In the genomic region with DNA sequence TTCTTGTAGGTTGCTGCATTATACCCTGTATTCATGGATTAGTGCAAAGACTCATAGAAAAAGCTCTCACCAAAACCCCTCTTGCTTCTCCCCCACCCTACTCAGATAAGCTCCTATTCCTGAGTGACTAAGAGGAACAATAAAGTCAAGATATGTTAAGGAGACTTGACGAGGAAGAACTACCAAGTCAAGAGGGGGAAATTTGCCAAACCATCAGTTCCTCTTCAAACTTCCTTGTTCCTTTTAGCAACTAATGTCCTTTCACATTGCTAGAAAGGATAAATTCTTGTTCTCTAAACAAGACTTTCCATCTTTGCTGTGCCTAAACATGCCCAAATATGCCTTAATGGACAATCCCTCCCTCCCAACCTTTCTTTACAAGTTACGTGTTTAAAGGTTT, we compare ENCODE assay signal across 21 cellular contexts. TPM values are rescaled to one million over a fixed set of nuclear protein-coding genes. Genes with fewer than 3 reads are reported as not detected.
DNase-seq lines count a peak whose midpoint lies in the region; ATAC-seq, FAIRE-seq and TF ChIP-seq lines count a peak whose summit lies in the region.
"Had no signal": no experiment of that assay in that cellular context is flagged by ENCODE, and none has a peak within 500 bp of the region (broad histone marks: within the 10 kb centered on the region; RNA-seq: fewer than 3 reads in every experiment).

No MANE protein-coding gene starts in this region.

- DNase-seq in SIG-M5 treated with dmso at 0.1 percent for 504 hours (lab: John Stamatoyannopoulos, UW; ENCODE audit: unreplicated experiment) = peak; percentile 37
- DNase-seq in SIG-M5 (lab: John Stamatoyannopoulos, UW) = no peak
- DNase-seq in OCI-M1 (lab: John Stamatoyannopoulos, UW) = peak; percentile 22
- peak; percentile 3 for DNase-seq in bronchial epithelial cell (ENCODE audit: low read depth)
- no peak for DNase-seq in upper lobe of right lung
- no peak for DNase-seq in T-helper 9 cell
- DNase-seq: 8988T; BE2C; Caco-2; CD4-positive, alpha-beta T cell; NCI-H1436; NCI-H2029; NCI-H2171; NCI-H446; NCI-H526 treated with DMSO at 0.1 percent for 48 hours; PC-3 had no signal

- peaks cover 3% of the 10 kb centered on the region for H3K36me3 ChIP-seq in bronchial epithelial cell (ENCODE audit: control insufficient read depth, insufficient read depth, low read length)
- H3K36me3 ChIP-seq in upper lobe of right lung = peaks cover 40% of the 10 kb centered on the region

- intact Hi-C loops in upper lobe of right lung (cut with DNase I) = no loop called here

- FAIRE-seq in bronchial epithelial cell (lab: Jason Lieb, UNC) = no peak
- FAIRE-seq: G401.6, H1 had no signal

- TF ChIP-seq CTCF in bronchial epithelial cell (IDR thresholded peaks at IDR 0.05; ENCODE audit: insufficient read depth, low read length, severe bottlenecking) (no peak), upper lobe of right lung (IDR thresholded peaks at IDR 0.05) (no peak)

- no peaks in the 10 kb centered on the region for H3K4me1 ChIP-seq in upper lobe of right lung
- H3K4me1 ChIP-seq: BE2C, Caco-2, SJSA1 had no signal

- ATAC-seq in upper lobe of right lung (peak; percentile 56), GM18909 (IDR thresholded peaks at IDR 0.05; ENCODE audit: poor library complexity, unreplicated experiment) (no peak), GM21723 (IDR thresholded peaks at IDR 0.05; ENCODE audit: unreplicated experiment) (no peak)
- ATAC-seq: PC-3 had no signal

- no peak overlapping the region for H3K27ac ChIP-seq in upper lobe of right lung
- H3K27ac ChIP-seq: SJSA1 had no signal

- peaks cover 22% of the 10 kb centered on the region for H3K9me3 ChIP-seq in upper lobe of right lung
- H3K9me3 ChIP-seq: BE2C had no signal

- no peaks in the 10 kb centered on the region for H3K27me3 ChIP-seq in bronchial epithelial cell (ENCODE audit: control insufficient read depth, insufficient read depth, low read length)
- H3K27me3 ChIP-seq in upper lobe of right lung = no peaks in the 10 kb centered on the region
- H3K27me3 ChIP-seq: BE2C, SJSA1 had no signal

- no peak overlapping the region for H3K4me3 ChIP-seq in bronchial epithelial cell (ENCODE audit: low read depth, low read length)
- H3K4me3 ChIP-seq in upper lobe of right lung = no peak overlapping the region
- H3K4me3 ChIP-seq: SJSA1 had no signal

RNA-seq across cellular contexts. Expression of gene CNOT8, which starts 27.0 kb away (rescaled TPM):
- total RNA-seq in bronchial epithelial cell (41.2 and 56.1 TPM in 2 replicates), upper lobe of right lung (101 TPM)

RNA-seq across cellular contexts. Expression of gene FAXDC2, which starts 35.0 kb away (rescaled TPM):
- 0.13 and 1.1 TPM in 2 replicates for total RNA-seq in bronchial epithelial cell
- 79.0 TPM for total RNA-seq in upper lobe of right lung
- total RNA-seq: CD4-positive, alpha-beta T cell; PC-3 had no signal

RNA-seq across cellular contexts. Expression of gene GEMIN5, which starts 52.6 kb away (rescaled TPM):
- total RNA-seq in bronchial epithelial cell (8.7 and 12.6 TPM in 2 replicates), upper lobe of right lung (13.9 TPM)

RNA-seq across cellular contexts. Expression of gene MRPL22, which starts 55.4 kb away (rescaled TPM):
- total RNA-seq in bronchial epithelial cell = 14.2 and 30.7 TPM in 2 replicates
- total RNA-seq in upper lobe of right lung = 31.4 TPM

Comparison
In these comparisons a context has a peak if more than half of its experiments do, and no peak if none do; other contexts are left out.
1. DNase-seq: peak in SIG-M5 treated with dmso at 0.1 percent for 504 hours (single experiment), OCI-M1 (single experiment) and bronchial epithelial cell (single experiment); none in SIG-M5 (single experiment), upper lobe of right lung (single experiment) and T-helper 9 cell (single experiment).
2. RNA of gene FAXDC2, which starts 35.0 kb away (total RNA-seq): 79.0 TPM in upper lobe of right lung (single experiment); 0.13 to 1.1 TPM in bronchial epithelial cell; every median in the first group is over 10 times any median in the second.